ENCODE assay signal across 33 cellular contexts in the genomic region with DNA sequence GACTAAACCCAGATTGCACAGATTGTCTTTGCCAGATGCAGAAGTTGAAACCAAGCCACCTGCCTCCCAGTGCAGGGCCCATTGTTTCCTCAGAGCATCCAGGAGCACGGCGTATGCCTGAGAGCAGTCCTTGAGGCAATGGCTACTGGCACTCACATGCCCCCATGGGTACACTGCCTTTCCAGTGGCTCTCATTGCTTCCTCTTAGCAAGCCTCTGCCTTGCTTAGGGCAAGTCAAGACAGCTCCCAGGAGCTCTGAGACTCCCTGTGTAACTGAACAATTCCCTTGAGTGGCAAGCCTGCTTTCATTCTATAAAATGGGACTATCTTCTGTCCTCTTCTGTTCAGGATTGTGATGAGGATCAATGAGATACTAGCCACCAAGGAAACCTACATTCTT. TPM values are rescaled to one million over a fixed set of nuclear protein-coding genes. Genes with fewer than 3 reads are reported as not detected.
DNase-seq lines count a peak whose midpoint lies in the region; ATAC-seq, FAIRE-seq and TF ChIP-seq lines count a peak whose summit lies in the region.
"Had no signal": no experiment of that assay in that cellular context is flagged by ENCODE, and none has a peak within 500 bp of the region (broad histone marks: within the 10 kb centered on the region; RNA-seq: fewer than 3 reads in every experiment).

No MANE protein-coding gene starts in this region.

- H3K79me1 ChIP-seq in mesenchymal stem cell (replicated peaks; ENCODE audit: low read length, poor library complexity, severe bottlenecking): peaks cover 3% of the 10 kb centered on the region

- no peak overlapping the region for H2AK5ac ChIP-seq in mesenchymal stem cell (ENCODE audit: low read length, severe bottlenecking)

- H3K36me3 ChIP-seq in mesenchymal stem cell (ENCODE audit: control insufficient read depth in 1 of 2, insufficient read depth in 2 of 2, low read depth in 1 of 2, low read length in 2 of 2): no peaks in the 10 kb centered on the region
- H3K36me3 ChIP-seq: ascending aorta, left lung, stomach, tibial artery had no signal

- TF ChIP-seq CTCF in D721Med (IDR thresholded peaks at IDR 0.05; ENCODE audit: insufficient read depth, missing control alignments): no peak

- no peak overlapping the region for H2BK120ac ChIP-seq in mesenchymal stem cell (ENCODE audit: low read depth, low read length)

- peaks cover 37% of the 10 kb centered on the region for H3K36me3 Mint-ChIP-seq in effector memory CD8-positive, alpha-beta T cell (ENCODE audit: insufficient read depth)
- peaks cover 1% of the 10 kb centered on the region in 2 donors for H3K36me3 Mint-ChIP-seq in activated T-cell treated with anti-CD3 and anti-CD28 coated beads, Interleukin-2, amount 50 U/mL, for 72 hours (ENCODE audit: insufficient read depth in 2 of 2)
- H3K36me3 Mint-ChIP-seq: activated CD4-positive, alpha-beta memory T cell treated with anti-CD3 and anti-CD28 coated beads for 36 hours; activated naive CD8-positive, alpha-beta T cell treated with anti-CD3 and anti-CD28 coated beads for 36 hours; naive B cell had no signal

- H3K4me1 ChIP-seq in mesenchymal stem cell (ENCODE audit: control insufficient read depth, insufficient read depth, low read depth, low read length): peaks cover 12% of the 10 kb centered on the region

- peak overlapping the region; percentile 5 to 6 for H3K4me3 Mint-ChIP-seq in effector memory CD8-positive, alpha-beta T cell
- H3K4me3 Mint-ChIP-seq in activated T-cell treated with anti-CD3 and anti-CD28 coated beads, Interleukin-2, amount 50 U/mL, for 72 hours: no peak overlapping the region
- H3K4me3 Mint-ChIP-seq: activated CD4-positive, alpha-beta memory T cell treated with anti-CD3 and anti-CD28 coated beads for 36 hours; activated naive CD8-positive, alpha-beta T cell treated with anti-CD3 and anti-CD28 coated beads for 36 hours; naive B cell had no signal

- ATAC-seq in effector memory CD8-positive, alpha-beta T cell (replicated peaks): no peak
- no peak for ATAC-seq in activated T-cell treated with anti-CD3 and anti-CD28 coated beads, Interleukin-2, amount 50 U/mL, for 72 hours (replicated peaks in 1 of 2)
- ATAC-seq: left lung had no signal

- no peak overlapping the region for H3K4ac ChIP-seq in mesenchymal stem cell (ENCODE audit: low read depth in 1 of 2, low read length in 2 of 2)

- DNase-seq in NCI-H1105 treated with DMSO at 0.1 percent for 48 hours (lab: John Stamatoyannopoulos, UW) (peak; percentile 13), NCI-H1105 (lab: John Stamatoyannopoulos, UW) (no peak), NCI-H187 treated with DMSO at 0.1 percent for 48 hours (lab: John Stamatoyannopoulos, UW) (peak; percentile 60), mesenchymal stem cell (no peak), D721Med (ENCODE audit: insufficient read length, low spot score) (no peak)
- DNase-seq in effector memory CD8-positive, alpha-beta T cell: no peak
- DNase-seq in activated naive CD4-positive, alpha-beta T cell (lab: John Stamatoyannopoulos, UW): no peak
- no peak for DNase-seq in activated T-cell treated with anti-CD3 and anti-CD28 coated beads, Interleukin-2, amount 50 U/mL, for 72 hours
- DNase-seq: activated CD4-positive, alpha-beta memory T cell treated with anti-CD3 and anti-CD28 coated beads for 36 hours; activated CD8-positive, alpha-beta memory T cell treated with anti-CD3 and anti-CD28 coated beads, Interleukin-2, amount 50 U/mL, for 4 hours; activated naive CD8-positive, alpha-beta T cell treated with anti-CD3 and anti-CD28 coated beads for 36 hours; AML-193; caudate nucleus; cortex of kidney; DMS153; GDM1; hypothalamus; immature natural killer cell; left lung; naive B cell; NCI-H226; stimulated activated CD8-positive, alpha-beta memory T cell treated with anti-CD3 and anti-CD28 coated beads, Interleukin-4, amount 100 ng/mL, for 48 hours; stomach; T-helper 1 cell; tibial artery had no signal

- FAIRE-seq in D721Med (lab: Jason Lieb, UNC): no peak
- FAIRE-seq: H54 had no signal

- H3K4me1 Mint-ChIP-seq in effector memory CD8-positive, alpha-beta T cell (ENCODE audit: low read depth in 2 of 2): peaks cover 52 to 67% of the 10 kb centered on the region in 2 donors
- peaks cover 26% of the 10 kb centered on the region for H3K4me1 Mint-ChIP-seq in activated T-cell treated with anti-CD3 and anti-CD28 coated beads, Interleukin-2, amount 50 U/mL, for 72 hours (ENCODE audit: low read depth)

- H3K27me3 Mint-ChIP-seq in effector memory CD8-positive, alpha-beta T cell: no peaks in the 10 kb centered on the region
- H3K27me3 Mint-ChIP-seq in activated T-cell treated with anti-CD3 and anti-CD28 coated beads, Interleukin-2, amount 50 U/mL, for 72 hours (ENCODE audit: low read depth): peaks cover 17% of the 10 kb centered on the region

- peak overlapping the region; percentile 41 for H4K91ac ChIP-seq in mesenchymal stem cell (ENCODE audit: low read length)

- H2BK12ac ChIP-seq in mesenchymal stem cell (ENCODE audit: low read length in 2 of 2): no peak overlapping the region

- H3K27ac ChIP-seq in mesenchymal stem cell (ENCODE audit: low read length, poor library complexity, severe bottlenecking): no peak overlapping the region
- H3K27ac ChIP-seq: ascending aorta, left lung had no signal

- H2BK5ac ChIP-seq in mesenchymal stem cell (ENCODE audit: low read depth, low read length, poor library complexity, severe bottlenecking): no peak overlapping the region

- WGBS in mesenchymal stem cell: 100% methylated on average over 2 of the region's 2 CpGs

- no peak overlapping the region for H3K9ac ChIP-seq in mesenchymal stem cell (ENCODE audit: low read length)

- H3K27ac Mint-ChIP-seq in effector memory CD8-positive, alpha-beta T cell: peak overlapping the region in 1 of 2 donors; percentile 0
- H3K27ac Mint-ChIP-seq in activated T-cell treated with anti-CD3 and anti-CD28 coated beads, Interleukin-2, amount 50 U/mL, for 72 hours: no peak overlapping the region
- H3K27ac Mint-ChIP-seq: activated CD4-positive, alpha-beta memory T cell treated with anti-CD3 and anti-CD28 coated beads for 36 hours; activated naive CD8-positive, alpha-beta T cell treated with anti-CD3 and anti-CD28 coated beads for 36 hours; activated T-helper 2 cell treated with anti-CD3 and anti-CD28 coated beads, Interferon-gamma antibody, Interleukin-2, Interleukin-4, amounts not matched to agents 10 μg/mL and 5 μg/mL and 100 μg/mL, durations not matched to agents 14 hours and 24 hours and 36 hours; naive B cell had no signal

- H2BK15ac ChIP-seq in mesenchymal stem cell (ENCODE audit: low read depth, poor library complexity, severe bottlenecking): no peak overlapping the region

- no peaks in the 10 kb centered on the region for H3K27me3 ChIP-seq in mesenchymal stem cell (ENCODE audit: control insufficient read depth in 1 of 2, insufficient read depth in 1 of 2, low read length in 2 of 2)
- H3K27me3 ChIP-seq: ascending aorta, stomach, tibial artery had no signal

- peak overlapping the region in 1 of 2 experiments; percentile 8 for H3K14ac ChIP-seq in mesenchymal stem cell (ENCODE audit: low read length in 2 of 2)

- H3K23ac ChIP-seq in mesenchymal stem cell (ENCODE audit: low read length in 2 of 2): no peak overlapping the region

- H3K4me3 ChIP-seq in mesenchymal stem cell (ENCODE audit: insufficient read depth in 1 of 2, low read depth in 1 of 2, low read length in 2 of 2): no peak overlapping the region
- H3K4me3 ChIP-seq: ascending aorta, left lung, stomach, tibial artery had no signal

- H3K9me3 ChIP-seq in mesenchymal stem cell (ENCODE audit: control insufficient read depth, low read length): no peaks in the 10 kb centered on the region
- H3K9me3 ChIP-seq: ascending aorta, left lung, stomach, tibial artery had no signal

- H3K9me3 Mint-ChIP-seq in effector memory CD8-positive, alpha-beta T cell: no peaks in the 10 kb centered on the region
- no peaks in the 10 kb centered on the region for H3K9me3 Mint-ChIP-seq in activated T-cell treated with anti-CD3 and anti-CD28 coated beads, Interleukin-2, amount 50 U/mL, for 72 hours
- H3K9me3 Mint-ChIP-seq: activated CD4-positive, alpha-beta memory T cell treated with anti-CD3 and anti-CD28 coated beads for 36 hours; activated naive CD8-positive, alpha-beta T cell treated with anti-CD3 and anti-CD28 coated beads for 36 hours; activated T-helper 2 cell treated with anti-CD3 and anti-CD28 coated beads, Interferon-gamma antibody, Interleukin-2, Interleukin-4, amounts not matched to agents 10 μg/mL and 5 μg/mL and 100 μg/mL, durations not matched to agents 14 hours and 24 hours and 36 hours; immature natural killer cell; naive B cell had no signal

- no peak overlapping the region for H3K4me2 ChIP-seq in mesenchymal stem cell (ENCODE audit: low read length, poor library complexity, severe bottlenecking)

- H3K18ac ChIP-seq in mesenchymal stem cell (ENCODE audit: low read depth in 1 of 2, low read length in 2 of 2): no peak overlapping the region

- H2AFZ ChIP-seq in mesenchymal stem cell (ENCODE audit: low read depth, low read length): no peak overlapping the region

- H4K8ac ChIP-seq in mesenchymal stem cell (ENCODE audit: low read length): peak overlapping the region; percentile 73

RNA-seq across cellular contexts. Expression of gene SYTL2, which starts 4.1 kb away (rescaled TPM):
- 2.3 TPM for polyA plus RNA-seq in mesenchymal stem cell (2013, experiment 1 of 2)
- 2.1 TPM for polyA plus RNA-seq in mesenchymal stem cell (2013, experiment 2 of 2)
- total RNA-seq in activated T-cell treated with anti-CD3 and anti-CD28 coated beads, Interleukin-2, amount 50 U/mL, for 72 hours: 10 to 100 TPM; 34.4 to 40.1 TPM

RNA-seq across cellular contexts. Expression of gene CCDC83, which starts 48.3 kb away (rescaled TPM):
- polyA plus RNA-seq in mesenchymal stem cell (2013, experiment 1 of 2): not detected
- polyA plus RNA-seq in mesenchymal stem cell (2013, experiment 2 of 2): not detected
- total RNA-seq in activated T-cell treated with anti-CD3 and anti-CD28 coated beads, Interleukin-2, amount 50 U/mL, for 72 hours: not detected
- total RNA-seq: A172; activated CD4-positive, alpha-beta memory T cell treated with anti-CD3 and anti-CD28 coated beads for 36 hours; activated naive CD8-positive, alpha-beta T cell treated with anti-CD3 and anti-CD28 coated beads for 36 hours; activated T-helper 2 cell treated with anti-CD3 and anti-CD28 coated beads, Interferon-gamma antibody, Interleukin-2, Interleukin-4, amounts not matched to agents 10 μg/mL and 5 μg/mL and 100 μg/mL, durations not matched to agents 14 hours and 24 hours and 36 hours; ascending aorta; left lung; renal cortical epithelial cell; RPMI7951; SK-MEL-5; skeletal muscle tissue had no signal
- polyA plus RNA-seq: immature natural killer cell, stomach had no signal

Comparison
In these comparisons a context has a peak if more than half of its experiments do, and no peak if none do; other contexts are left out.
1. DNase-seq: peak in NCI-H1105 treated with DMSO at 0.1 percent for 48 hours (single experiment) and NCI-H187 treated with DMSO at 0.1 percent for 48 hours (single experiment); none in NCI-H1105 (single experiment), effector memory CD8-positive, alpha-beta T cell (0 of 3), mesenchymal stem cell (single experiment), activated naive CD4-positive, alpha-beta T cell (0 of 4), D721Med (single experiment) and activated T-cell treated with anti-CD3 and anti-CD28 coated beads, Interleukin-2, amount 50 U/mL, for 72 hours (0 of 2).
2. H3K4me3 Mint-ChIP-seq: peak in effector memory CD8-positive, alpha-beta T cell (2 of 2); none in activated T-cell treated with anti-CD3 and anti-CD28 coated beads, Interleukin-2, amount 50 U/mL, for 72 hours (0 of 2).